8 cellular contexts compared by ENCODE assay signal in genomic region chr20:9514461-9515210, GRCh38. TPM values are rescaled to one million over a fixed set of nuclear protein-coding genes. Genes with fewer than 3 reads are reported as not detected.
A peak's percentile ranks its signal among the peaks of the same experiment; 100 is the strongest.
DNase-seq lines count a peak whose midpoint lies in the region; ATAC-seq, FAIRE-seq and TF ChIP-seq lines count a peak whose summit lies in the region.

Gene LAMP5 (plus strand): TSS chr20:9514590. CDS start chr20:9514853, 263 bp downstream.

- TF ChIP-seq EP300 in HepG2 (IDR thresholded peaks at IDR 0.05; ENCODE audit: low read depth in 2 of 2, low read length in 2 of 2) (no peak), HepG2 (CRISPR knock-in tag; IDR thresholded peaks at IDR 0.05; ENCODE audit: borderline replicate concordance) (no peak)

- H3K4me3 Mint-ChIP-seq in naive thymus-derived CD4-positive, alpha-beta T cell: no peak within 1 kb of the TSS

- 12% methylated on average over 38 of the region's 38 CpGs for WGBS in HepG2 (ENCODE audit: low lambda C conversion rate)

- H3K36me3 Mint-ChIP-seq in naive thymus-derived CD4-positive, alpha-beta T cell: no peaks in the 10 kb centered on the region

- intact Hi-C loops in HepG2 (cut with micrococcal nuclease; ENCODE audit: unreplicated experiment): no loop called here
- intact Hi-C loops in naive thymus-derived CD4-positive, alpha-beta T cell (cut with micrococcal nuclease): no loop called here

- no peak for TF ChIP-seq RAD21 in HepG2 (CRISPR knock-in tag; IDR thresholded peaks at IDR 0.05)

- CTCF ChIA-PET in HepG2 (lab: Yijun Ruan, JAX; ENCODE audit: low intra/inter-chr PET ratio, low total read pairs): no interaction called here
- CTCF ChIA-PET in naive thymus-derived CD4-positive, alpha-beta T cell (lab: Charles Lee): no interaction called here

- H3K9me3 Mint-ChIP-seq in naive thymus-derived CD4-positive, alpha-beta T cell: peaks cover 0 to 10% (median 0%) of the 10 kb centered on the region in 11 donors

- no peaks in the 10 kb centered on the region for H4K20me1 ChIP-seq in HepG2 (ENCODE audit: insufficient read depth, low read length)

- H3K9me3 ChIP-seq in HepG2 (ENCODE audit: low read length): no peaks in the 10 kb centered on the region
- H3K9me3 ChIP-seq in naive thymus-derived CD4-positive, alpha-beta T cell (ENCODE audit: control insufficient read depth in 2 of 3, low read length in 3 of 3): no peaks in the 10 kb centered on the region

- no peaks in the 10 kb centered on the region for H3K36me3 ChIP-seq in ACC112 (ENCODE audit: insufficient read depth, low read length)
- no peaks in the 10 kb centered on the region for H3K36me3 ChIP-seq in HepG2 (replicated peaks in 1 of 2; ENCODE audit: control insufficient read depth in 1 of 2, insufficient read depth in 2 of 2, low read length in 2 of 2)
- H3K36me3 ChIP-seq in naive thymus-derived CD4-positive, alpha-beta T cell (ENCODE audit: control insufficient read depth in 2 of 3, insufficient read depth in 3 of 3, low read length in 3 of 3): no peaks in the 10 kb centered on the region

- no peak within 1 kb of the TSS for H3K27ac Mint-ChIP-seq in naive thymus-derived CD4-positive, alpha-beta T cell

- no peak for TF ChIP-seq POLR2A in HepG2 (IDR thresholded peaks at IDR 0.05; ENCODE audit: insufficient read depth in 1 of 2, low read depth in 2 of 2, low read length in 2 of 2)

- peaks cover 100% of the 10 kb centered on the region for H3K27me3 ChIP-seq in ACC112 (ENCODE audit: insufficient read depth, low read length)
- peaks cover 2 to 62% of the 10 kb centered on the region in 2 experiments; a peak in 4 of 5 replicates for H3K27me3 ChIP-seq in HepG2 (ENCODE audit: control insufficient read depth in 1 of 2, insufficient read depth in 2 of 2, low read length in 2 of 2)
- no peaks in the 10 kb centered on the region for H3K27me3 ChIP-seq in naive thymus-derived CD4-positive, alpha-beta T cell (ENCODE audit: control insufficient read depth in 2 of 2, insufficient read depth in 2 of 2, low read length in 2 of 2)

- H3K4me3 ChIP-seq in ACC112 (ENCODE audit: low read depth, low read length) (peak within 1 kb of the TSS; percentile 13), HepG2 (replicated peaks in 1 of 3; ENCODE audit: insufficient read depth in 1 of 3, low read depth in 2 of 3, low read length in 3 of 3) (no peak within 1 kb of the TSS)
- no peak within 1 kb of the TSS for H3K4me3 ChIP-seq in naive thymus-derived CD4-positive, alpha-beta T cell (ENCODE audit: low read length)

- ATAC-seq in HepG2 (peak; percentile 74), GM21737 (IDR thresholded peaks at IDR 0.05; ENCODE audit: unreplicated experiment) (no peak)
- ATAC-seq in naive thymus-derived CD4-positive, alpha-beta T cell: no peak

- no peak within 1 kb of the TSS for H3K9ac ChIP-seq in HepG2 (ENCODE audit: insufficient read depth, low read depth, low read length)

- peak; percentile 51 for DNase-seq in LHCN-M2 (ENCODE audit: low read depth)
- peak; percentile 78 for DNase-seq in astrocyte of the hippocampus (ENCODE audit: low read depth, low spot score)
- DNase-seq in HepG2 (ENCODE audit: low spot score): no peak
- DNase-seq in NCI-H2171 (lab: John Stamatoyannopoulos, UW): no peak
- no peak for DNase-seq in Kasumi-1 (lab: John Stamatoyannopoulos, UW)
- no peak for DNase-seq in naive thymus-derived CD4-positive, alpha-beta T cell

- H3K79me2 ChIP-seq in ACC112 (ENCODE audit: control insufficient read depth, insufficient read depth, low read length, unreplicated experiment) (no peaks in the 10 kb centered on the region), HepG2 (ENCODE audit: insufficient read depth, low read length) (no peaks in the 10 kb centered on the region)

- H2AFZ ChIP-seq in ACC112 (ENCODE audit: low read length, unreplicated experiment): no peak within 1 kb of the TSS
- no peak within 1 kb of the TSS for H2AFZ ChIP-seq in HepG2 (ENCODE audit: low read length)

- POLR2A ChIA-PET in HepG2 (lab: Yijun Ruan, JAX): no interaction called here
- POLR2A ChIA-PET in naive thymus-derived CD4-positive, alpha-beta T cell (lab: Charles Lee): no interaction called here

- no peak within 1 kb of the TSS for H3K27ac ChIP-seq in ACC112 (ENCODE audit: low read depth, low read length)
- H3K27ac ChIP-seq in HepG2 (ENCODE audit: extremely low read length, insufficient read depth, low read length): no peak within 1 kb of the TSS
- no peak within 1 kb of the TSS for H3K27ac ChIP-seq in naive thymus-derived CD4-positive, alpha-beta T cell (ENCODE audit: low read depth, low read length)

- H3K4me1 ChIP-seq in ACC112 (ENCODE audit: control insufficient read depth, insufficient read depth, low read length, unreplicated experiment) (peaks cover 3% of the 10 kb centered on the region), HepG2 (ENCODE audit: insufficient read depth, low read length) (no peaks in the 10 kb centered on the region)
- no peaks in the 10 kb centered on the region for H3K4me1 ChIP-seq in naive thymus-derived CD4-positive, alpha-beta T cell (ENCODE audit: control insufficient read depth in 2 of 2, insufficient read depth in 2 of 2, low read length in 2 of 2)

- H3K4me2 ChIP-seq in HepG2 (ENCODE audit: low read depth, low read length): no peak within 1 kb of the TSS

- H3K27me3 Mint-ChIP-seq in naive thymus-derived CD4-positive, alpha-beta T cell: peaks cover 57 to 83% (median 71%) of the 10 kb centered on the region in 5 donors

- no TSS peak for BruUV-seq in HepG2 (replicated peaks; lab: Mats Ljungman, UMichigan)

- peaks cover 0 to 6% (median 0%) of the 10 kb centered on the region in 7 donors for H3K4me1 Mint-ChIP-seq in naive thymus-derived CD4-positive, alpha-beta T cell

- FAIRE-seq in HepG2 (lab: Jason Lieb, UNC): no peak

- no peak for TF ChIP-seq CTCF in HepG2 (CRISPR knock-in tag; IDR thresholded peaks at IDR 0.05)

- in situ Hi-C loops in HepG2 (cut with HindIII; ENCODE audit: extremely low pct_ligation_motif_present, low pct_unique_long_range_greater_than_20kb): no loop called here

TF ChIP-seq in HepG2, 621 proteins besides CTCF, POLR2A, EP300 and RAD21 (continues in another document):
- no peak for TF ChIP-seq ZNF576 (CRISPR knock-in tag; IDR thresholded peaks at IDR 0.05)
- no peak for TF ChIP-seq HIVEP1 (CRISPR knock-in tag; IDR thresholded peaks at IDR 0.05)
- no peak for TF ChIP-seq FOXP1 (IDR thresholded peaks at IDR 0.05)
- no peak for TF ChIP-seq FOXP1 (CRISPR knock-in tag; IDR thresholded peaks at IDR 0.05)
- no peak for TF ChIP-seq SMARCC2 (IDR thresholded peaks at IDR 0.05)
- TF ChIP-seq CBX2 (IDR thresholded peaks at IDR 0.05; ENCODE audit: low read depth, low read length): peak; percentile 40; the same call in 1 of the 2 replicates
- TF ChIP-seq CBX2 (CRISPR knock-in tag; IDR thresholded peaks at IDR 0.05; ENCODE audit: low read depth): no peak
- TF ChIP-seq KMT2A (CRISPR knock-in tag; IDR thresholded peaks at IDR 0.05): no peak

RNA-seq across cellular contexts. Expression of gene LAMP5, which starts in this region (rescaled TPM):
- 0.98 and 1.0 TPM in 2 replicates for total RNA-seq in LHCN-M2 (2014; rRNA removed)
- polyA plus RNA-seq in LHCN-M2 (2012): 1.2 TPM
- total RNA-seq in HepG2 (2016; rRNA removed; fragmentation: Illumina TruSeq; extraction: Trizol): not detected in 2 replicates
- total RNA-seq in HepG2 (2016; cell fraction: cytosol; rRNA removed; fragmentation: Illumina TruSeq; extraction: Trizol; ENCODE audit: low read depth): not detected in 2 replicates
- not detected in 2 replicates for total RNA-seq in HepG2 (2016; cell fraction: insoluble cytoplasmic fraction; rRNA removed; fragmentation: Illumina TruSeq; extraction: Trizol)
- total RNA-seq in HepG2 (2016; cell fraction: membrane; rRNA removed; fragmentation: Illumina TruSeq; extraction: Trizol): not detected in 2 replicates
- total RNA-seq in HepG2 (2016; cell fraction: nucleus; rRNA removed; fragmentation: Illumina TruSeq; extraction: Trizol): not detected in 2 replicates
- not detected in 2 replicates for polyA plus RNA-seq in HepG2 (2011; rRNA removed)
- not detected in 2 replicates for polyA plus RNA-seq in HepG2 (2011; cell fraction: cytosol; rRNA removed)
- polyA plus RNA-seq in HepG2 (2011; cell fraction: nucleus; rRNA removed): not detected in 2 replicates
- not detected in 2 replicates for polyA plus RNA-seq in HepG2 (2012)
- not detected in 2 replicates for polyA plus RNA-seq in HepG2 (2016; cell fraction: cytosol; fragmentation: Illumina TruSeq; extraction: Trizol; ENCODE audit: low read depth)
- polyA plus RNA-seq in HepG2 (2016; cell fraction: insoluble cytoplasmic fraction; fragmentation: Illumina TruSeq; extraction: Trizol; ENCODE audit: low read depth): not detected in 2 replicates
- polyA plus RNA-seq in HepG2 (2016; cell fraction: membrane; fragmentation: Illumina TruSeq; extraction: Trizol; ENCODE audit: low read depth): not detected in 2 replicates
- polyA plus RNA-seq in HepG2 (2016; cell fraction: nucleus; fragmentation: Illumina TruSeq; extraction: Trizol; ENCODE audit: insufficient read depth, low read depth): not detected in 2 replicates
- not detected in 2 replicates for polyA minus RNA-seq in HepG2 (2011; rRNA and poly(A)+ RNA removed; ENCODE audit: low replicate concordance)
- not detected in 2 replicates for polyA minus RNA-seq in HepG2 (2011; cell fraction: cytosol; rRNA and poly(A)+ RNA removed)
- not detected in 2 replicates for polyA minus RNA-seq in HepG2 (2011; cell fraction: nucleus; rRNA and poly(A)+ RNA removed)
- 1 to 10 TPM in 1 of 5 experiments, under 1 TPM in 1, not detected in 3; 0.37 to 1.3 TPM for total RNA-seq in naive thymus-derived CD4-positive, alpha-beta T cell
- polyA plus RNA-seq in naive thymus-derived CD4-positive, alpha-beta T cell: not detected

Comparison
In these comparisons a context has a peak if more than half of its experiments do, and no peak if none do; other contexts are left out.
1. Peak in ATAC-seq in HepG2; RNA of the gene not detected or under 1 TPM.
2. DNase-seq: peak in LHCN-M2 (single experiment) and astrocyte of the hippocampus (single experiment); none in HepG2 (single experiment), NCI-H2171 (single experiment), Kasumi-1 (0 of 2) and naive thymus-derived CD4-positive, alpha-beta T cell (0 of 9).